9 cellular contexts compared by ENCODE assay signal in genomic region chr1:42937141-42937696, GRCh38. TPM values are rescaled to one million over a fixed set of nuclear protein-coding genes. Genes with fewer than 3 reads are reported as not detected.
DNase-seq lines count a peak whose midpoint lies in the region; ATAC-seq, FAIRE-seq and TF ChIP-seq lines count a peak whose summit lies in the region.
"Had no signal": no experiment of that assay in that cellular context is flagged by ENCODE, and none has a peak within 500 bp of the region (broad histone marks: within the 10 kb centered on the region; RNA-seq: fewer than 3 reads in every experiment).

No MANE protein-coding gene starts in this region.

- H3K4me2 ChIP-seq in HepG2 (ENCODE audit: low read depth, low read length): no peak overlapping the region

- H3K36me3 Mint-ChIP-seq in activated naive CD4-positive, alpha-beta T cell treated with anti-CD3 and anti-CD28 coated beads for 36 hours (ENCODE audit: low read depth): peaks cover 57% of the 10 kb centered on the region
- peaks cover 82% of the 10 kb centered on the region for H3K36me3 Mint-ChIP-seq in activated CD8-positive, alpha-beta T cell treated with anti-CD3 and anti-CD28 coated beads for 36 hours (ENCODE audit: low read depth)

- 100% methylated on average over 6 of the region's 6 CpGs for WGBS in HepG2 (ENCODE audit: low lambda C conversion rate)
- WGBS in urinary bladder: 80% methylated on average over 6 of the region's 6 CpGs

- no peak overlapping the region for H3K9ac ChIP-seq in HepG2 (ENCODE audit: insufficient read depth, low read depth, low read length)

- H3K9me3 ChIP-seq in HepG2 (ENCODE audit: low read length): no peaks in the 10 kb centered on the region

- no peak for TF ChIP-seq RAD21 in HepG2 (CRISPR knock-in tag; IDR thresholded peaks at IDR 0.05)

- POLR2A ChIA-PET in activated CD8-positive, alpha-beta T cell treated with anti-CD3 and anti-CD28 coated beads for 36 hours (lab: Charles Lee): interaction anchor here (0.8 to 5.0 kb wide), 12 partner anchors 11 to 127 kb away, joined by 3 to 39 read pairs (median 4); partner anchors contain the start of gene ZNF691
- POLR2A ChIA-PET in HepG2 (lab: Yijun Ruan, JAX): interaction anchor here (0.8 kb wide), 1 partner anchor 18 kb away, joined by 3 read pairs; no protein-coding TSS in a partner anchor

- intact Hi-C loops in activated naive CD4-positive, alpha-beta T cell treated with anti-CD3 and anti-CD28 coated beads for 36 hours (cut with micrococcal nuclease): no loop called here
- intact Hi-C loops in activated CD8-positive, alpha-beta T cell treated with anti-CD3 and anti-CD28 coated beads for 36 hours (cut with micrococcal nuclease): no loop called here
- intact Hi-C loops in HepG2 (cut with micrococcal nuclease; ENCODE audit: unreplicated experiment): no loop called here

- in situ Hi-C loops in HepG2 (cut with HindIII; ENCODE audit: extremely low pct_ligation_motif_present, low pct_unique_long_range_greater_than_20kb): no loop called here

- peak overlapping the region; percentile 75 for H3K27ac Mint-ChIP-seq in activated naive CD4-positive, alpha-beta T cell treated with anti-CD3 and anti-CD28 coated beads for 36 hours
- peak overlapping the region; percentile 79 for H3K27ac Mint-ChIP-seq in activated CD8-positive, alpha-beta T cell treated with anti-CD3 and anti-CD28 coated beads for 36 hours

- peak; percentile 17 for ATAC-seq in activated CD8-positive, alpha-beta T cell treated with anti-CD3 and anti-CD28 coated beads for 36 hours
- ATAC-seq in HepG2 (no peak), GM19467 (IDR thresholded peaks at IDR 0.05; ENCODE audit: unreplicated experiment) (no peak)

- no peak for TF ChIP-seq EP300 in HepG2 (IDR thresholded peaks at IDR 0.05; ENCODE audit: low read depth in 2 of 2, low read length in 2 of 2)
- TF ChIP-seq EP300 in HepG2 (CRISPR knock-in tag; IDR thresholded peaks at IDR 0.05; ENCODE audit: borderline replicate concordance): no peak

- peaks cover 100% of the 10 kb centered on the region for H3K79me2 ChIP-seq in HepG2 (ENCODE audit: insufficient read depth, low read length)

- peak; percentile 34 for FAIRE-seq in HepG2 (lab: Jason Lieb, UNC)

- H3K4me3 ChIP-seq in HepG2 (replicated peaks in 1 of 3; ENCODE audit: insufficient read depth in 1 of 3, low read depth in 2 of 3, low read length in 3 of 3) (no peak overlapping the region), urinary bladder (ENCODE audit: low read depth, low read length) (no peak overlapping the region)

- no peak overlapping the region for H3K4me3 Mint-ChIP-seq in activated naive CD4-positive, alpha-beta T cell treated with anti-CD3 and anti-CD28 coated beads for 36 hours
- H3K4me3 Mint-ChIP-seq in activated CD8-positive, alpha-beta T cell treated with anti-CD3 and anti-CD28 coated beads for 36 hours: no peak overlapping the region

- H3K27me3 Mint-ChIP-seq in activated naive CD4-positive, alpha-beta T cell treated with anti-CD3 and anti-CD28 coated beads for 36 hours (ENCODE audit: low read depth): no peaks in the 10 kb centered on the region
- no peaks in the 10 kb centered on the region for H3K27me3 Mint-ChIP-seq in activated CD8-positive, alpha-beta T cell treated with anti-CD3 and anti-CD28 coated beads for 36 hours

- H3K27ac ChIP-seq in HepG2 (ENCODE audit: extremely low read length, insufficient read depth, low read length): peak overlapping the region; percentile 12
- peak overlapping the region; percentile 74 for H3K27ac ChIP-seq in urinary bladder (ENCODE audit: low read depth)

- H3K27me3 ChIP-seq in HepG2 (ENCODE audit: control insufficient read depth in 1 of 2, insufficient read depth in 2 of 2, low read length in 2 of 2): no peaks in the 10 kb centered on the region

- peaks cover 99% of the 10 kb centered on the region for H4K20me1 ChIP-seq in HepG2 (ENCODE audit: insufficient read depth, low read length)

- DNase-seq in activated naive CD4-positive, alpha-beta T cell treated with anti-CD3 and anti-CD28 coated beads for 36 hours: peak; percentile 45
- DNase-seq in activated naive CD4-positive, alpha-beta T cell treated with anti-CD3 and anti-CD28 coated beads, Interleukin-2, amount 50 U/mL, for 16 hours: no peak
- peak; percentile 38 for DNase-seq in activated CD8-positive, alpha-beta T cell treated with anti-CD3 and anti-CD28 coated beads for 36 hours
- DNase-seq in HepG2 (ENCODE audit: low spot score): peak; percentile 53
- DNase-seq in NCI-H1930 (lab: John Stamatoyannopoulos, UW): no peak
- no peak for DNase-seq in NCI-H1417 treated with DMSO at 0.1 percent for 48 hours (lab: John Stamatoyannopoulos, UW)
- DNase-seq: nucleus accumbens had no signal

- no peak for TF ChIP-seq CTCF in activated CD8-positive, alpha-beta T cell treated with anti-CD3 and anti-CD28 coated beads for 36 hours (IDR thresholded peaks at IDR 0.05)
- TF ChIP-seq CTCF in HepG2 (CRISPR knock-in tag; IDR thresholded peaks at IDR 0.05): no peak

- peaks cover 95% of the 10 kb centered on the region for H3K4me1 Mint-ChIP-seq in activated naive CD4-positive, alpha-beta T cell treated with anti-CD3 and anti-CD28 coated beads for 36 hours (ENCODE audit: low read depth)
- H3K4me1 Mint-ChIP-seq in activated CD8-positive, alpha-beta T cell treated with anti-CD3 and anti-CD28 coated beads for 36 hours (ENCODE audit: low read depth): peaks cover 95% of the 10 kb centered on the region

- no peaks in the 10 kb centered on the region for H3K9me3 Mint-ChIP-seq in activated naive CD4-positive, alpha-beta T cell treated with anti-CD3 and anti-CD28 coated beads for 36 hours
- H3K9me3 Mint-ChIP-seq in activated CD8-positive, alpha-beta T cell treated with anti-CD3 and anti-CD28 coated beads for 36 hours: no peaks in the 10 kb centered on the region

- CTCF ChIA-PET in activated naive CD4-positive, alpha-beta T cell treated with anti-CD3 and anti-CD28 coated beads for 36 hours (lab: Charles Lee): interaction anchor here (1.6 to 2.0 kb wide), 3 partner anchors 14 to 136 kb away, joined by 4 to 8 read pairs (median 5); no protein-coding TSS in a partner anchor
- CTCF ChIA-PET in activated CD8-positive, alpha-beta T cell treated with anti-CD3 and anti-CD28 coated beads for 36 hours (lab: Charles Lee): interaction anchor here (1.1 to 5.2 kb wide), 5 partner anchors 9 to 137 kb away, joined by 3 to 29 read pairs (median 5); no protein-coding TSS in a partner anchor
- CTCF ChIA-PET in HepG2 (lab: Yijun Ruan, JAX; ENCODE audit: low intra/inter-chr PET ratio, low total read pairs): no interaction called here

- no peak overlapping the region for H2AFZ ChIP-seq in HepG2 (ENCODE audit: low read length)

- TSS peak; percentile 7 for BruUV-seq in HepG2 (replicated peaks; lab: Mats Ljungman, UMichigan)

- peaks cover 95% of the 10 kb centered on the region for H3K4me1 ChIP-seq in HepG2 (ENCODE audit: insufficient read depth, low read length)
- H3K4me1 ChIP-seq in urinary bladder (ENCODE audit: insufficient read depth): peaks cover 3% of the 10 kb centered on the region

- H3K36me3 ChIP-seq in HepG2 (replicated peaks in 1 of 2; ENCODE audit: control insufficient read depth in 1 of 2, insufficient read depth in 2 of 2, low read length in 2 of 2) (peaks cover 75 to 97% of the 10 kb centered on the region in 2 experiments), urinary bladder (ENCODE audit: insufficient read depth) (peaks cover under 1% of the 10 kb centered on the region)

- no peak; a peak in 1 of 4 replicates for TF ChIP-seq POLR2A in HepG2 (IDR thresholded peaks at IDR 0.05; ENCODE audit: insufficient read depth in 1 of 2, low read depth in 2 of 2, low read length in 2 of 2)

TF ChIP-seq in HepG2, 621 proteins besides CTCF, POLR2A, EP300 and RAD21 (continues in another document):
- 0 out of 2 replicates have a peak, but pooled peaks have one; percentile 47 for TF ChIP-seq SIX4 (CRISPR knock-in tag; IDR thresholded peaks at IDR 0.05)

RNA-seq across cellular contexts. Expression of gene SLC2A1, which starts 21.4 kb away (rescaled TPM):
- total RNA-seq in activated naive CD4-positive, alpha-beta T cell treated with anti-CD3 and anti-CD28 coated beads for 36 hours: 10 to 100 TPM; 21.2 to 22.7 TPM
- 100 to 1,000 TPM; 158 to 162 TPM for total RNA-seq in activated CD8-positive, alpha-beta T cell treated with anti-CD3 and anti-CD28 coated beads for 36 hours
- total RNA-seq in HepG2 (2016; rRNA removed; fragmentation: Illumina TruSeq; extraction: Trizol) (54.3 and 125 TPM in 2 replicates), urinary bladder (78.5 TPM)
- 17.1 and 18.0 TPM in 2 replicates for total RNA-seq in HepG2 (2016; cell fraction: cytosol; rRNA removed; fragmentation: Illumina TruSeq; extraction: Trizol; ENCODE audit: low read depth)
- total RNA-seq in HepG2 (2016; cell fraction: insoluble cytoplasmic fraction; rRNA removed; fragmentation: Illumina TruSeq; extraction: Trizol): 44.3 and 121 TPM in 2 replicates
- total RNA-seq in HepG2 (2016; cell fraction: membrane; rRNA removed; fragmentation: Illumina TruSeq; extraction: Trizol): 38.1 and 44.0 TPM in 2 replicates
- 146 and 160 TPM in 2 replicates for total RNA-seq in HepG2 (2016; cell fraction: nucleus; rRNA removed; fragmentation: Illumina TruSeq; extraction: Trizol)
- polyA plus RNA-seq in HepG2 (2011; rRNA removed) (315 and 423 TPM in 2 replicates), urinary bladder (56.1 TPM)
- polyA plus RNA-seq in HepG2 (2011; cell fraction: cytosol; rRNA removed): 201 and 410 TPM in 2 replicates
- 305 and 663 TPM in 2 replicates for polyA plus RNA-seq in HepG2 (2011; cell fraction: nucleus; rRNA removed)
- 253 and 372 TPM in 2 replicates for polyA plus RNA-seq in HepG2 (2012)
- 10.8 and 11.3 TPM in 2 replicates for polyA plus RNA-seq in HepG2 (2016; cell fraction: cytosol; fragmentation: Illumina TruSeq; extraction: Trizol; ENCODE audit: low read depth)
- 47.5 and 58.0 TPM in 2 replicates for polyA plus RNA-seq in HepG2 (2016; cell fraction: insoluble cytoplasmic fraction; fragmentation: Illumina TruSeq; extraction: Trizol; ENCODE audit: low read depth)
- polyA plus RNA-seq in HepG2 (2016; cell fraction: membrane; fragmentation: Illumina TruSeq; extraction: Trizol; ENCODE audit: low read depth): 20.7 and 24.0 TPM in 2 replicates
- polyA plus RNA-seq in HepG2 (2016; cell fraction: nucleus; fragmentation: Illumina TruSeq; extraction: Trizol; ENCODE audit: insufficient read depth, low read depth): 232 and 245 TPM in 2 replicates
- 61.9 and 1,182 TPM in 2 replicates for polyA minus RNA-seq in HepG2 (2011; rRNA and poly(A)+ RNA removed; ENCODE audit: low replicate concordance)
- polyA minus RNA-seq in HepG2 (2011; cell fraction: cytosol; rRNA and poly(A)+ RNA removed): 204 and 374 TPM in 2 replicates
- polyA minus RNA-seq in HepG2 (2011; cell fraction: nucleus; rRNA and poly(A)+ RNA removed): 146 and 207 TPM in 2 replicates

Comparison
In these comparisons a context has a peak if more than half of its experiments do, and no peak if none do; other contexts are left out.
1. DNase-seq: peak in activated naive CD4-positive, alpha-beta T cell treated with anti-CD3 and anti-CD28 coated beads for 36 hours (single experiment), activated CD8-positive, alpha-beta T cell treated with anti-CD3 and anti-CD28 coated beads for 36 hours (single experiment) and HepG2 (single experiment); none in activated naive CD4-positive, alpha-beta T cell treated with anti-CD3 and anti-CD28 coated beads, Interleukin-2, amount 50 U/mL, for 16 hours (single experiment), NCI-H1930 (0 of 2) and NCI-H1417 treated with DMSO at 0.1 percent for 48 hours (single experiment).